In genomic region chr10:839550-840205, GRCh38 we compare ENCODE assay signal across 18 cellular contexts.
"Had no signal": no experiment of that assay in that cellular context is flagged by ENCODE, and none has a peak within 500 bp of the region (broad histone marks: within the 10 kb centered on the region; RNA-seq: fewer than 3 reads in every experiment).

No MANE protein-coding gene starts in this region.

- H3K27me3 ChIP-seq: ascending aorta, gastroesophageal sphincter, neutrophil, tibial artery, vagina had no signal

- H3K9me3 Mint-ChIP-seq: activated CD4-positive, alpha-beta memory T cell treated with anti-CD3 and anti-CD28 coated beads, Interleukin-2, amount 10 ng/mL, durations not matched to agents 7 days and 5 days; activated naive CD8-positive, alpha-beta T cell treated with anti-CD3 and anti-CD28 coated beads, Interleukin-2, amount 10 ng/mL, durations not matched to agents 7 days and 5 days; naive thymus-derived CD8-positive, alpha-beta T cell had no signal

- H3K27me3 Mint-ChIP-seq: activated CD4-positive, alpha-beta memory T cell treated with anti-CD3 and anti-CD28 coated beads, Interleukin-2, amount 10 ng/mL, durations not matched to agents 7 days and 5 days; activated naive CD8-positive, alpha-beta T cell treated with anti-CD3 and anti-CD28 coated beads, Interleukin-2, amount 10 ng/mL, durations not matched to agents 7 days and 5 days; naive thymus-derived CD8-positive, alpha-beta T cell had no signal

- H3K9me3 ChIP-seq: ascending aorta, gastroesophageal sphincter, neutrophil, tibial artery, vagina had no signal

- H3K4me1 ChIP-seq: ascending aorta, tibial artery had no signal

- H3K4me3 ChIP-seq: ascending aorta, coronary artery, gastroesophageal sphincter, skin epidermis, tibial artery, vagina had no signal

- H3K27ac Mint-ChIP-seq: activated CD4-positive, alpha-beta memory T cell treated with anti-CD3 and anti-CD28 coated beads, Interleukin-2, amount 10 ng/mL, durations not matched to agents 7 days and 5 days; activated naive CD8-positive, alpha-beta T cell treated with anti-CD3 and anti-CD28 coated beads, Interleukin-2, amount 10 ng/mL, durations not matched to agents 7 days and 5 days had no signal

- H3K4me3 Mint-ChIP-seq: activated CD4-positive, alpha-beta memory T cell treated with anti-CD3 and anti-CD28 coated beads, Interleukin-2, amount 10 ng/mL, durations not matched to agents 7 days and 5 days; activated naive CD8-positive, alpha-beta T cell treated with anti-CD3 and anti-CD28 coated beads, Interleukin-2, amount 10 ng/mL, durations not matched to agents 7 days and 5 days; naive thymus-derived CD8-positive, alpha-beta T cell had no signal

- ATAC-seq: gastroesophageal sphincter; naive thymus-derived CD8-positive, alpha-beta T cell had no signal

- DNase-seq: activated CD4-positive, alpha-beta memory T cell treated with anti-CD3 and anti-CD28 coated beads, Interleukin-2, amount 10 ng/mL, durations not matched to agents 7 days and 5 days; activated CD4-positive, alpha-beta T cell treated with anti-CD3 and anti-CD28 coated beads for 1 hour; activated gamma-delta T cell treated with Interleukin-2 at 50 U/mL for 16 hours; activated naive CD8-positive, alpha-beta T cell treated with anti-CD3 and anti-CD28 coated beads, Interleukin-2, amount 10 ng/mL, durations not matched to agents 7 days and 5 days; activated T-cell treated with anti-CD3 and anti-CD28 coated beads, Interleukin-2, amount 50 U/mL, for 48 hours; central memory CD4-positive, alpha-beta T cell; effector CD4-positive, alpha-beta T cell; hippocampal formation; kidney glomerular epithelial cell; naive thymus-derived CD8-positive, alpha-beta T cell; T1000; tibial artery had no signal

- H3K27ac ChIP-seq: ascending aorta, coronary artery, gastroesophageal sphincter, neutrophil, skin epidermis, tibial artery, vagina had no signal
